10 cellular contexts compared by ENCODE assay signal in genomic region chr3:70982274-70982673, GRCh38.
DNase-seq lines count a peak whose midpoint lies in the region; FAIRE-seq and TF ChIP-seq lines count a peak whose summit lies in the region.
"Had no signal": no experiment of that assay in that cellular context is flagged by ENCODE, and none has a peak within 500 bp of the region (broad histone marks: within the 10 kb centered on the region; RNA-seq: fewer than 3 reads in every experiment).

No MANE protein-coding gene starts in this region.

- no peak overlapping the region for H3K27ac ChIP-seq in BLaER1

- H3K27me3 Mint-ChIP-seq in nephron progenitor cell (ENCODE audit: low read depth, poor library complexity): peaks cover 4% of the 10 kb centered on the region
- peaks cover 0 to 3% (median 2%) of the 10 kb centered on the region in 3 donors for H3K27me3 Mint-ChIP-seq in CD14-positive monocyte (ENCODE audit: low read depth in 3 of 3)

- peaks cover 22% of the 10 kb centered on the region for H3K4me1 ChIP-seq in BLaER1

- H3K27ac Mint-ChIP-seq in nephron progenitor cell (peak overlapping the region; percentile 91), CD14-positive monocyte (peak overlapping the region in 1 of 7 donors; percentile 8)

- peaks cover 61% of the 10 kb centered on the region for H3K36me3 ChIP-seq in BLaER1

- DNase-seq in RPMI7951 (ENCODE audit: low read depth): peak; percentile 55
- DNase-seq in nephron progenitor cell: no peak
- DNase-seq in nucleus accumbens (lab: John Stamatoyannopoulos, UW): no peak
- no peak for DNase-seq in CD14-positive monocyte (ENCODE audit: low spot score)
- no peak for DNase-seq in posterior cingulate gyrus
- DNase-seq in HT-29 (ENCODE audit: low spot score): no peak
- DNase-seq: central memory CD4-positive, alpha-beta T cell; GOT3 had no signal

- H3K4me2 ChIP-seq in BLaER1: peak overlapping the region; percentile 32; the same call in 1 of the 2 replicates

- H3K4me3 ChIP-seq in BLaER1: no peak overlapping the region

- H3K4me3 Mint-ChIP-seq in nephron progenitor cell (no peak overlapping the region), CD14-positive monocyte (no peak overlapping the region)

- H3K36me3 Mint-ChIP-seq in nephron progenitor cell (ENCODE audit: low read depth) (peaks cover 84% of the 10 kb centered on the region), CD14-positive monocyte (peaks cover 59 to 66% of the 10 kb centered on the region in 2 donors)

- H3K9me3 Mint-ChIP-seq in nephron progenitor cell: no peaks in the 10 kb centered on the region
- no peaks in the 10 kb centered on the region for H3K9me3 Mint-ChIP-seq in CD14-positive monocyte

- intact Hi-C loops in CD14-positive monocyte (cut with micrococcal nuclease): no loop called here
- intact Hi-C loops in posterior cingulate gyrus (cut with DNase I): no loop called here

- FAIRE-seq in endometrium (lab: Jason Lieb, UNC): peak; percentile 98

- no peaks in the 10 kb centered on the region for H3K9me3 ChIP-seq in BLaER1

- H3K4me1 Mint-ChIP-seq in nephron progenitor cell: peaks cover 61% of the 10 kb centered on the region
- H3K4me1 Mint-ChIP-seq in CD14-positive monocyte: no peaks in the 10 kb centered on the region

- TF ChIP-seq CTCF in nephron progenitor cell (IDR thresholded peaks at IDR 0.05): no peak
- TF ChIP-seq CTCF in CD14-positive monocyte (IDR thresholded peaks at IDR 0.05): no peak

- H3K27me3 ChIP-seq in BLaER1: no peaks in the 10 kb centered on the region

- no peak overlapping the region for H3K9ac ChIP-seq in BLaER1

- H4K20me1 ChIP-seq in BLaER1: no peaks in the 10 kb centered on the region
